ENCODE assay signal across 8 cellular contexts in the genomic region with DNA sequence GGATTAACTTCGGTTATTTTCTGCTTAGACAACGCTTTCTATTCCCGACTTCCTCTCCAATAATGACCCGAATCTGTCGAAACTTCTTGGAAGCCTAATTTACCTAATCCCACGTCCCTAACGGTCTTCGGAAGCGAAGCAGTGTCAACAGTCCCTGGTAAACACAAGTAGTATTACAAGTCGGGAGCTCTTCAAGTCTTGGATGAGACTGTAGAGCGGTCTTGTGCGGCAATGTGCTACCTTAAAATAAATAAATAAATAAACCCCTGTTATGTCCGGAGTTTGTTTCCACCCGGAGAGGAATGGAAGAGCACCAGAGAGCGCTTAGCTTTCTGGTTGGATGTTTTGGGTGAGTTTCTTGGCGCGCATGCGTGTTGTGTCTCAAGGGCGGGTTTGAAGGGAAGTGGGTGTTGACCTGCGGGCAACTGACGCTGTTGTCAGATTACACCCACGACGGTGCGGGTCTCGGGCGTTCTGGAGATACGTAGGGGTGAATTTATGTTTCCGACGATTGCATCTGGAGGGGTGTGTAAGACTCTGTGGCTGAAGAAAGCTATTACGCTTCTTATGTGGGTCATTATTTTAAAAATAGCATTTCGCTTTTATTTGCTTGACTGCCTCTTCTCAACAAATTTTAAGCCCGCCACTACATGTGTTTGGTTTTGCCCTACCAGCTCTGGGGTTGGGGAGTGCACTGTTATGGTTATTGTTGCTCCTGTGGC. TPM values are rescaled to one million over a fixed set of nuclear protein-coding genes. Genes with fewer than 3 reads are reported as not detected.
A peak's percentile ranks its signal among the peaks of the same experiment; 100 is the strongest.
DNase-seq lines count a peak whose midpoint lies in the region; ATAC-seq, FAIRE-seq and TF ChIP-seq lines count a peak whose summit lies in the region.

Gene KIAA0586, plus strand, starts transcription at position 431 of the 722 bp plus-strand sequence. CDS start 546 bp downstream, outside the sequence.
Gene TIMM9, minus strand, starts transcription at position 243 of the 722 bp plus-strand sequence. CDS start 15,586 bp downstream, outside the sequence.

- intact Hi-C loops in endothelial cell of umbilical vein (cut with micrococcal nuclease): loop anchor here (1.0 to 5.0 kb wide), 6 partner anchors 31 to 1160 kb away; partner anchors contain the start of genes ACTR10, AP5M1, ARID4A and EXOC5

- H3K4me1 ChIP-seq in OCI-LY3 (ENCODE audit: low read length) (peaks cover 15% of the 10 kb centered on the region), endothelial cell of umbilical vein (ENCODE audit: control insufficient read depth, extremely low read depth, insufficient read depth, low read length) (peaks cover 21% of the 10 kb centered on the region)

- H3K9me3 ChIP-seq in OCI-LY3 (ENCODE audit: insufficient read depth, low read length) (no peaks in the 10 kb centered on the region), endothelial cell of umbilical vein (replicated peaks; ENCODE audit: control insufficient read depth, insufficient read depth, low read length) (no peaks in the 10 kb centered on the region)

- ATAC-seq in GM21515 (IDR thresholded peaks at IDR 0.05; ENCODE audit: unreplicated experiment): peak; percentile 85

- dilution Hi-C loops in endothelial cell of umbilical vein (cut with MboI; ENCODE audit: extremely low pct_ligation_motif_present, low sequenced_read_pairs): no loop called here

- H3K36me3 ChIP-seq in OCI-LY3 (replicated peaks; ENCODE audit: low read depth, low read length) (peaks cover 6% of the 10 kb centered on the region), endothelial cell of umbilical vein (ENCODE audit: control insufficient read depth in 2 of 2, extremely low read depth in 1 of 2, insufficient read depth in 2 of 2, low read length in 2 of 2) (peaks cover 0 to 2% of the 10 kb centered on the region in 2 experiments)

- peak within 1 kb of the TSS; percentile 83 for H3K9ac ChIP-seq in OCI-LY3 (ENCODE audit: low read length)
- peak within 1 kb of the TSS; percentile 98 for H3K9ac ChIP-seq in endothelial cell of umbilical vein (replicated peaks; ENCODE audit: extremely low read depth, insufficient read depth, low read length)

- H4K20me1 ChIP-seq in OCI-LY3 (ENCODE audit: insufficient read depth, low read length) (no peaks in the 10 kb centered on the region), endothelial cell of umbilical vein (replicated peaks; ENCODE audit: control insufficient read depth, extremely low read depth, insufficient read depth, low read length) (no peaks in the 10 kb centered on the region)

- FAIRE-seq in endothelial cell of umbilical vein (lab: Jason Lieb, UNC): peak; percentile 83

- POLR2A ChIA-PET in endothelial cell of umbilical vein (lab: Charles Lee): interaction anchor here (0.9 to 1.0 kb wide), 2 partner anchors 129 to 183 kb away, joined by 3 read pairs; partner anchors contain the start of genes ARID4A and PSMA3

- H3K27ac ChIP-seq in OCI-LY3 (ENCODE audit: low read length) (peak within 1 kb of the TSS; percentile 83), endothelial cell of umbilical vein (ENCODE audit: insufficient read depth, low read depth, low read length) (peak within 1 kb of the TSS; percentile 95)

- TF ChIP-seq CTCF in OCI-LY3 (IDR thresholded peaks at IDR 0.05; ENCODE audit: low read depth, low read length) (no peak), endothelial cell of umbilical vein (IDR thresholded peaks at IDR 0.05; ENCODE audit: extremely low read depth in 1 of 2, insufficient read depth in 1 of 2, low read depth in 1 of 2, low read length in 2 of 2) (no peak)

- BruUV-seq in endothelial cell of umbilical vein (replicated peaks; lab: Mats Ljungman, UMichigan): no TSS peak

- H3K4me2 ChIP-seq in OCI-LY3 (ENCODE audit: low read length): peak within 1 kb of the TSS; percentile 76
- H3K4me2 ChIP-seq in endothelial cell of umbilical vein (ENCODE audit: insufficient read depth, low read length): peak within 1 kb of the TSS; percentile 96

- peak within 1 kb of the TSS; percentile 94 for H2AFZ ChIP-seq in OCI-LY3 (ENCODE audit: low read depth, low read length)
- H2AFZ ChIP-seq in endothelial cell of umbilical vein (ENCODE audit: low read depth, low read length): peak within 1 kb of the TSS; percentile 94

- peaks cover 53% of the 10 kb centered on the region for H3K79me2 ChIP-seq in OCI-LY3 (ENCODE audit: low read length)
- peaks cover 45% of the 10 kb centered on the region for H3K79me2 ChIP-seq in endothelial cell of umbilical vein (ENCODE audit: control insufficient read depth, insufficient read depth, low read length)

- no peaks in the 10 kb centered on the region for H3K27me3 ChIP-seq in OCI-LY3 (ENCODE audit: low read depth, low read length)
- H3K27me3 ChIP-seq in endothelial cell of umbilical vein (ENCODE audit: control insufficient read depth in 2 of 2, insufficient read depth in 2 of 2, low read length in 2 of 2): no peaks in the 10 kb centered on the region

- CTCF ChIA-PET in endothelial cell of umbilical vein (lab: Charles Lee): interaction anchor here (0.9 to 2.7 kb wide), 6 partner anchors 17 to 628 kb away, joined by 3 to 9 read pairs (median 3); partner anchors contain the start of genes ARID4A and TOMM20L

- H3K4me3 ChIP-seq in OCI-LY3 (ENCODE audit: low read length) (peak within 1 kb of the TSS; percentile 88), endothelial cell of umbilical vein (replicated peaks in 1 of 3; ENCODE audit: insufficient read depth in 1 of 3, low read depth in 1 of 3, low read length in 3 of 3) (peak within 1 kb of the TSS; percentile 72 to 96 (median 85))

- TF ChIP-seq POLR2A in endothelial cell of umbilical vein (IDR thresholded peaks at IDR 0.05; ENCODE audit: low read depth, low read length): peak; percentile 88

- no peaks in the 10 kb centered on the region for H3K9me1 ChIP-seq in endothelial cell of umbilical vein (replicated peaks; ENCODE audit: control insufficient read depth, extremely low read depth, insufficient read depth, low read length)

- DNase-seq in D341Med (ENCODE audit: low spot score): peak; percentile 93
- peak; percentile 77 for DNase-seq in HuH-7 (ENCODE audit: low spot score)
- peak; percentile 94 for DNase-seq in activated CD8-positive, alpha-beta memory T cell treated with anti-CD3 and anti-CD28 coated beads, Interleukin-2, amount 50 U/mL, for 48 hours
- DNase-seq in endothelial cell of umbilical vein (ENCODE audit: low read depth, low spot score): peak; percentile 98
- peak; percentile 95 for DNase-seq in midbrain (lab: John Stamatoyannopoulos, UW)
- peak; percentile 89 to 90 for DNase-seq in stimulated activated CD8-positive, alpha-beta memory T cell treated with anti-CD3 and anti-CD28 coated beads, Interleukin-2, amount 100 ng/mL, for 1 hour (ENCODE audit: low read depth in 2 of 2)

TF ChIP-seq in endothelial cell of umbilical vein, 7 proteins besides CTCF, POLR2A, EP300 and RAD21:
- TF ChIP-seq GATA2 (IDR thresholded peaks at IDR 0.05; ENCODE audit: insufficient read depth, insufficient read length, low read depth, low read length) (no peak), EZH2 (IDR thresholded peaks at IDR 0.05; ENCODE audit: borderline replicate concordance, low read depth, low read length, severe bottlenecking) (no peak), JUN (IDR thresholded peaks at IDR 0.05; ENCODE audit: borderline replicate concordance, insufficient read depth, insufficient read length, low read depth) (no peak), POLR2AphosphoS5 (IDR thresholded peaks at IDR 0.05; ENCODE audit: insufficient read depth, low read depth, low read length) (peak; percentile 35), MYC (IDR thresholded peaks at IDR 0.05; ENCODE audit: low read depth, low read length) (no peak), FOS (IDR thresholded peaks at IDR 0.05; ENCODE audit: borderline replicate concordance, insufficient read depth, low read length) (peak; percentile 16)
- TF ChIP-seq, protein P1, sequence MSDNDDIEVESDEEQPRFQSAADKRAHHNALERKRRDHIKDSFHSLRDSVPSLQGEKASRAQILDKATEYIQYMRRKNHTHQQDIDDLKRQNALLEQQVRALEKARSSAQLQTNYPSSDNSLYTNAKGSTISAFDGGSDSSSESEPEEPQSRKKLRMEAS (IDR thresholded peaks at IDR 0.05; ENCODE audit: insufficient read depth, insufficient read length): peak; percentile 5
TF ChIP-seq in endothelial cell of umbilical vein: peak in this region for 3.

RNA-seq across cellular contexts. Expression of gene KIAA0586, which starts in this region (rescaled TPM):
- 25.9 and 29.2 TPM in 2 replicates for total RNA-seq in endothelial cell of umbilical vein
- 5.9 and 7.4 TPM in 2 replicates for polyA plus RNA-seq in endothelial cell of umbilical vein
- polyA plus RNA-seq in endothelial cell of umbilical vein (2011; cell fraction: cytosol; rRNA removed): 12.2 TPM in 2 replicates
- 21.0 and 25.2 TPM in 2 replicates for polyA plus RNA-seq in endothelial cell of umbilical vein (2011; cell fraction: nucleus; rRNA removed)
- 12.8 and 24.4 TPM in 2 replicates for polyA plus RNA-seq in endothelial cell of umbilical vein (2012)
- 24.4 and 26.4 TPM in 2 replicates for polyA minus RNA-seq in endothelial cell of umbilical vein
- 24.9 TPM for polyA minus RNA-seq in endothelial cell of umbilical vein (2011; cell fraction: cytosol; rRNA and poly(A)+ RNA removed)
- polyA minus RNA-seq in endothelial cell of umbilical vein (2011; cell fraction: nucleus; rRNA and poly(A)+ RNA removed): 33.9 and 47.3 TPM in 2 replicates

RNA-seq across cellular contexts. Expression of gene TIMM9, which starts in this region (rescaled TPM):
- total RNA-seq in endothelial cell of umbilical vein: 38.0 and 42.4 TPM in 2 replicates
- polyA plus RNA-seq in endothelial cell of umbilical vein: 15.4 and 20.2 TPM in 2 replicates
- 45.7 and 64.8 TPM in 2 replicates for polyA plus RNA-seq in endothelial cell of umbilical vein (2011; cell fraction: cytosol; rRNA removed)
- 11.2 and 18.6 TPM in 2 replicates for polyA plus RNA-seq in endothelial cell of umbilical vein (2011; cell fraction: nucleus; rRNA removed)
- 54.9 and 55.1 TPM in 2 replicates for polyA plus RNA-seq in endothelial cell of umbilical vein (2012)
- 7.7 and 9.5 TPM in 2 replicates for polyA minus RNA-seq in endothelial cell of umbilical vein
- polyA minus RNA-seq in endothelial cell of umbilical vein (2011; cell fraction: cytosol; rRNA and poly(A)+ RNA removed): 17.3 TPM
- 4.4 and 5.2 TPM in 2 replicates for polyA minus RNA-seq in endothelial cell of umbilical vein (2011; cell fraction: nucleus; rRNA and poly(A)+ RNA removed)

Comparison
In these comparisons a context has a peak if more than half of its experiments do, and no peak if none do; other contexts are left out.
1. Peak in every context shown above with its lines: DNase-seq, ATAC-seq, H3K4me3 ChIP-seq and H3K27ac ChIP-seq.